ENCODE assay signal across 8 cellular contexts in the genomic region with DNA sequence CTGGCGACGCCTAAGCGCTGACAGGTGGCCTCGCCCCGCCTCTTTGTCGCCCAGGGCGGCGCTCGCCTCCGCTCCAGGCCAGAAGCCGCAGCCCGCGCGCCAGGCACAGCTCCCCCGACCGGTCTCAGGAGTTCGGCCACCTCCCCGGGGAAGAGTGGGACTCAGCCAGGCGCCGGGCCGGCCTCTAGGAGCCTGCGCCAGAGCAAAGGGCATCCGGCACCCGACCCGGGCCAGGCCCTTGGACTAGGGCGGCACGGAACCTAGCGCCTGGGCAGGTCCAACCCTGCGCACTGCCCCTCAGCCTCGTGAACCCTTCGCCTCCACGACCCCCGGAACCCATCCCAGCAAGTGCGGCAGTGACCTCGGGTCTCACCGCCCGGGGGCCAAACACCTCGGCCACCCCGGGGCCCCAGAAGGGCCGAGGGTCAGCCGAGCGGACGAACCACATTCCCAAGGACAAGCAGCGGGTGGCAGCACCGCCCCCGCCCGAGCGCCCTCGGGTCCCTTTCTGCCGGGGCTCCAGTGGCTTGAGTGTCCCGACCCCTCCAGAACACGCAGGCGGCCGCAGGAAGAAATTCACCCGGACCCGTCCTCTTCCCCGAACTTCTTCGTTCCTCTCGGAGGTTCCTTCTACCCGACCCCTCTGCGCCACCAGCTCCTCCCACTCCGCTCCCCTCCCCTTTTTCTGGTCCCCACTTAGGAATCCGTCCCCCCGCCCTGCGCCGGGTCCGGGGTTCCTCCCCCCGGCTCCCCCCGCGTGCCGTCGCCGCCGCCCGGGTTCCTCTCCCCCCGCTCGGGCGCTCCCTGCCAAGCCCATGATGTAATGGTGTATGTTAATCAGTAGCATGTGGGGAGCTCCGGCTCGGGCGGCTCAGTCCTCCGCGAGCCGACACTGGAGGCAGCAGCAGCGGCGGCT.
A peak's percentile ranks its signal among the peaks of the same experiment; 100 is the strongest.
DNase-seq lines count a peak whose midpoint lies in the region; ATAC-seq lines count a peak whose summit lies in the region.

No MANE protein-coding gene starts in this region.

- peak; percentile 46 for ATAC-seq in HG02840 (IDR thresholded peaks at IDR 0.05; ENCODE audit: low FRiP score, unreplicated experiment)

- H3K27ac ChIP-seq in caudate nucleus (ENCODE audit: low read depth, low read length), result peak overlapping the region; percentile 93

- DNase-seq in NCI-H1436 (lab: John Stamatoyannopoulos, UW) (peak; percentile 22), NCI-H1436 treated with DMSO at 0.1 percent for 48 hours (lab: John Stamatoyannopoulos, UW) (no peak), NCI-H2029 (lab: John Stamatoyannopoulos, UW) (peak; percentile 83), caudate nucleus (lab: John Stamatoyannopoulos, UW) (peak; percentile 24 to 94 (median 79)), islet precursor cell (peak; percentile 94)
- DNase-seq in activated CD4-positive, CD25-positive, alpha-beta regulatory T cell (lab: John Stamatoyannopoulos, UW), result peak; percentile 36 to 71 (median 54)
- DNase-seq in stimulated activated CD4-positive, alpha-beta T cell treated with anti-CD3 and anti-CD28 coated beads, Interleukin-12 subunit alpha, Interleukin-12 subunit beta, amount 100 ng/mL, for 4 hours, result peak; percentile 71
